Comparison of ENCODE assay signal across 12 cellular contexts in genomic region chr16:27225536-27226360, GRCh38. TPM values are rescaled to one million over a fixed set of nuclear protein-coding genes. Genes with fewer than 3 reads are reported as not detected.
DNase-seq lines count a peak whose midpoint lies in the region; ATAC-seq, FAIRE-seq and TF ChIP-seq lines count a peak whose summit lies in the region.
"Had no signal": no experiment of that assay in that cellular context is flagged by ENCODE, and none has a peak within 500 bp of the region (broad histone marks: within the 10 kb centered on the region; RNA-seq: fewer than 3 reads in every experiment).

No MANE protein-coding gene starts in this region.

- H3K27me3 Mint-ChIP-seq in T-helper 2 cell treated with Interferon-gamma antibody and Interleukin-4, amounts not matched to agents 5 μg/mL and 100 μg/mL, for 36 hours (ENCODE audit: low read depth): no peaks in the 10 kb centered on the region
- no peaks in the 10 kb centered on the region for H3K27me3 Mint-ChIP-seq in progenitor cell of endocrine pancreas

- no peaks in the 10 kb centered on the region for H3K9me1 ChIP-seq in K562 (ENCODE audit: control insufficient read depth, insufficient read depth, low read length)

- H3K36me3 Mint-ChIP-seq in T-helper 2 cell treated with Interferon-gamma antibody and Interleukin-4, amounts not matched to agents 5 μg/mL and 100 μg/mL, for 36 hours (ENCODE audit: low read depth): peaks cover 43% of the 10 kb centered on the region
- H3K36me3 Mint-ChIP-seq in progenitor cell of endocrine pancreas (ENCODE audit: insufficient read depth): peaks cover 1% of the 10 kb centered on the region

- no peaks in the 10 kb centered on the region for H4K20me1 ChIP-seq in K562 (replicated peaks; ENCODE audit: control insufficient read depth, insufficient read depth, low read length)

- ATAC-seq in K562: no peak
- no peak for ATAC-seq in HG02981 (IDR thresholded peaks at IDR 0.05; ENCODE audit: unreplicated experiment)

- POLR2A ChIA-PET in K562 (lab: Yijun Ruan, JAX): interaction anchor here (0.8 to 2.4 kb wide), 7 partner anchors 10 to 1969 kb away, joined by 3 to 8 read pairs (median 4); no protein-coding TSS in a partner anchor

- BruUV-seq in K562 (replicated peaks; lab: Mats Ljungman, UMichigan): no TSS peak

- no peak overlapping the region for H3K9ac ChIP-seq in K562 (ENCODE audit: insufficient read depth in 1 of 2, low read depth in 2 of 2, low read length in 2 of 2)

- peaks cover 0 to 33% of the 10 kb centered on the region in 2 experiments; a peak in 3 of 5 replicates for H3K4me1 ChIP-seq in K562 (replicated peaks in 1 of 2; ENCODE audit: control insufficient read depth in 2 of 2, insufficient read depth in 2 of 2, low read length in 2 of 2)

- 75% methylated on average over 25 of the region's 27 CpGs for WGBS in K562 (ENCODE audit: insufficient coverage, low coverage, missing lambda C conversion rate)

- H3K9me3 Mint-ChIP-seq in T-helper 2 cell treated with Interferon-gamma antibody and Interleukin-4, amounts not matched to agents 5 μg/mL and 100 μg/mL, for 36 hours: no peaks in the 10 kb centered on the region
- H3K9me3 Mint-ChIP-seq in progenitor cell of endocrine pancreas (ENCODE audit: low read depth): no peaks in the 10 kb centered on the region
- H3K9me3 Mint-ChIP-seq: neural crest cell had no signal

- FAIRE-seq in K562 (lab: Jason Lieb, UNC): no peak

- peaks cover 26% of the 10 kb centered on the region for H3K4me1 Mint-ChIP-seq in T-helper 2 cell treated with Interferon-gamma antibody and Interleukin-4, amounts not matched to agents 5 μg/mL and 100 μg/mL, for 36 hours (ENCODE audit: low read depth)
- peaks cover 4% of the 10 kb centered on the region for H3K4me1 Mint-ChIP-seq in progenitor cell of endocrine pancreas (ENCODE audit: low read depth)
- H3K4me1 Mint-ChIP-seq: neural crest cell had no signal

- intact Hi-C loops in K562 (cut with micrococcal nuclease): loop anchor here (5.0 kb wide), 1 partner anchor 43 kb away; no protein-coding TSS in a partner anchor

- TF ChIP-seq CTCF in K562 (IDR thresholded peaks at IDR 0.05 in 2 of 3, conservative IDR thresholded peaks at IDR 0.05 in 1 of 3; ENCODE audit: insufficient read depth in 2 of 3, low read depth in 1 of 3, low read length in 3 of 3): no peak
- no peak for TF ChIP-seq CTCF in progenitor cell of endocrine pancreas (IDR thresholded peaks at IDR 0.05; ENCODE audit: unreplicated experiment)

- no peak overlapping the region for H3K27ac ChIP-seq in K562 (ENCODE audit: extremely low read depth, low read depth, low read length)
- H3K27ac ChIP-seq: thoracic aorta had no signal

- H3K27ac Mint-ChIP-seq in T-helper 2 cell treated with Interferon-gamma antibody and Interleukin-4, amounts not matched to agents 5 μg/mL and 100 μg/mL, for 36 hours: peak overlapping the region; percentile 71
- peak overlapping the region; percentile 12 for H3K27ac Mint-ChIP-seq in progenitor cell of endocrine pancreas

- no peak for TF ChIP-seq EP300 in K562 (IDR thresholded peaks at IDR 0.05; ENCODE audit: low read length)

- no peaks in the 10 kb centered on the region for H3K79me2 ChIP-seq in K562 (ENCODE audit: control insufficient read depth, insufficient read depth, low read length)

- no peak overlapping the region for H3K4me2 ChIP-seq in K562 (ENCODE audit: insufficient read depth, low read length)

- no peak overlapping the region for H3K4me3 ChIP-seq in K562
- H3K4me3 ChIP-seq: thoracic aorta had no signal

- no peaks in the 10 kb centered on the region for H3K27me3 ChIP-seq in K562 (ENCODE audit: control insufficient read depth in 2 of 2, insufficient read depth in 2 of 2, low read length in 2 of 2)

- H3K36me3 ChIP-seq in K562 (ENCODE audit: control insufficient read depth, insufficient read depth, low read length): peaks cover 6% of the 10 kb centered on the region; the same call in 2 of the 3 replicates

- no peak for TF ChIP-seq RAD21 in K562 (CRISPR knock-in tag; conservative IDR thresholded peaks at IDR 0.05 in 1 of 2, IDR thresholded peaks at IDR 0.05 in 1 of 2)

- in situ Hi-C loops in K562 (cut with MboI): no loop called here

- H3K9me3 ChIP-seq in K562 (replicated peaks; ENCODE audit: control insufficient read depth, insufficient read depth, low read depth, low read length): no peaks in the 10 kb centered on the region
- H3K9me3 ChIP-seq: thoracic aorta had no signal

- no peak for TF ChIP-seq POLR2A in K562 (conservative IDR thresholded peaks at IDR 0.05)

- no peak for DNase-seq in T-helper 2 cell treated with Interferon-gamma antibody and Interleukin-4, amounts not matched to agents 5 μg/mL and 100 μg/mL, for 36 hours (ENCODE audit: low spot score)
- no peak for DNase-seq in T-helper 2 cell
- DNase-seq in NCI-H2107 treated with DMSO at 0.1 percent for 48 hours (lab: John Stamatoyannopoulos, UW; ENCODE audit: unreplicated experiment): peak; percentile 55
- no peak for DNase-seq in K562 (ENCODE audit: extremely low read depth in 1 of 4, low spot score in 3 of 4)
- DNase-seq in progenitor cell of endocrine pancreas (ENCODE audit: low spot score, unreplicated experiment): no peak
- no peak for DNase-seq in KG1 (lab: John Stamatoyannopoulos, UW)
- DNase-seq in 8988T: no peak
- DNase-seq: erythroblast; stimulated activated CD4-positive, alpha-beta T cell treated with anti-CD3 and anti-CD28 coated beads, Interleukin-4, amount 100 ng/mL, for 1 hour had no signal

- CTCF ChIA-PET in K562 (lab: Yijun Ruan, JAX; ENCODE audit: low intra/inter-chr PET ratio): no interaction called here

- H3K4me3 Mint-ChIP-seq in T-helper 2 cell treated with Interferon-gamma antibody and Interleukin-4, amounts not matched to agents 5 μg/mL and 100 μg/mL, for 36 hours: no peak overlapping the region
- no peak overlapping the region for H3K4me3 Mint-ChIP-seq in progenitor cell of endocrine pancreas (ENCODE audit: low read depth)
- H3K4me3 Mint-ChIP-seq: neural crest cell had no signal

- no peak overlapping the region for H2AFZ ChIP-seq in K562 (ENCODE audit: low read depth, low read length)

TF ChIP-seq in K562, 482 proteins besides CTCF, POLR2A, EP300 and RAD21 (continues in another document):
- TF ChIP-seq POLR2G (IDR thresholded peaks at IDR 0.05; ENCODE audit: low read depth, low read length): peak; percentile 24; the same call in 1 of the 2 replicates
- no peak for TF ChIP-seq KLF6 (CRISPR knock-in tag; IDR thresholded peaks at IDR 0.05; ENCODE audit: borderline replicate concordance)

RNA-seq across cellular contexts. Expression of gene KDM8, which starts 22.4 kb away (rescaled TPM):
- total RNA-seq in K562 (2011; cell fraction: chromatin; rRNA removed; ENCODE audit: low replicate concordance): 18.0 and 41.3 TPM in 2 replicates
- total RNA-seq in K562 (2011; cell fraction: nucleolus; rRNA removed): 24.1 and 25.0 TPM in 2 replicates
- total RNA-seq in K562 (2011; cell fraction: nucleoplasm; rRNA removed): 21.2 and 27.1 TPM in 2 replicates
- 6.4 and 10.8 TPM in 2 replicates for total RNA-seq in K562 (2014; rRNA removed)
- 2.6 and 5.3 TPM in 2 replicates for total RNA-seq in K562 (2014; rRNA removed; fragmentation: Illumina TruSeq; extraction: Trizol)
- total RNA-seq in K562 (2015; rRNA removed; fragmentation: Illumina TruSeq; extraction: Trizol): 5.9 and 8.4 TPM in 2 replicates
- 9.1 TPM in 2 replicates for total RNA-seq in K562 (2021)
- polyA plus RNA-seq in K562 (2011; rRNA removed): 3.8 and 5.2 TPM in 2 replicates
- polyA plus RNA-seq in K562 (2011; cell fraction: cytosol; rRNA removed): 4.5 and 35.4 TPM in 2 replicates
- polyA plus RNA-seq in K562 (2011; cell fraction: nucleus; rRNA removed): 8.8 and 15.0 TPM in 2 replicates
- 5.4 and 5.7 TPM in 2 replicates for polyA plus RNA-seq in K562 (2012)
- 5.4 and 7.5 TPM in 2 replicates for polyA plus RNA-seq in K562 (2014; fragmentation: Illumina TruSeq; extraction: Trizol)
- under 1 TPM; 0.61 to 0.66 TPM for polyA plus RNA-seq in K562 (2014; fragmentation: Nextera tagmentation; extraction: Ambion mirVana)
- 6.4 and 7.0 TPM in 2 replicates for polyA plus RNA-seq in K562 (2014; rRNA removed)
- polyA minus RNA-seq in K562 (2011; rRNA and poly(A)+ RNA removed): 8.7 and 10.1 TPM in 2 replicates
- polyA minus RNA-seq in K562 (2011; cell fraction: cytosol; rRNA and poly(A)+ RNA removed): 2.2 and 3.5 TPM in 2 replicates
- polyA minus RNA-seq in K562 (2011; cell fraction: nucleus; rRNA and poly(A)+ RNA removed): 9.0 and 9.8 TPM in 2 replicates
- total RNA-seq in progenitor cell of endocrine pancreas: 12.5 and 14.4 TPM in 2 replicates

RNA-seq across cellular contexts. Expression of gene NSMCE1, which starts 42.8 kb away (rescaled TPM):
- total RNA-seq in K562 (2011; cell fraction: chromatin; rRNA removed; ENCODE audit: low replicate concordance): 22.3 and 37.0 TPM in 2 replicates
- 23.3 and 23.8 TPM in 2 replicates for total RNA-seq in K562 (2011; cell fraction: nucleolus; rRNA removed)
- total RNA-seq in K562 (2011; cell fraction: nucleoplasm; rRNA removed): 19.3 and 24.7 TPM in 2 replicates
- total RNA-seq in K562 (2014; rRNA removed) (61.5 and 69.8 TPM in 2 replicates), K562 (2014; rRNA removed; fragmentation: Illumina TruSeq; extraction: Trizol) (50.6 and 57.1 TPM in 2 replicates), K562 (2015; rRNA removed; fragmentation: Illumina TruSeq; extraction: Trizol) (50.6 and 56.0 TPM in 2 replicates), K562 (2021) (59.5 and 68.2 TPM in 2 replicates), progenitor cell of endocrine pancreas (26.2 and 27.1 TPM in 2 replicates)
- polyA plus RNA-seq in K562 (2011; rRNA removed) (48.6 and 52.1 TPM in 2 replicates), K562 (2014; fragmentation: Illumina TruSeq; extraction: Trizol) (77.9 and 79.2 TPM in 2 replicates), K562 (2014; fragmentation: Nextera tagmentation; extraction: Ambion mirVana) (100 to 1,000 TPM; 154 to 163 TPM), K562 (2014; rRNA removed) (61.6 and 63.5 TPM in 2 replicates)
- 38.3 and 39.1 TPM in 2 replicates for polyA plus RNA-seq in K562 (2011; cell fraction: cytosol; rRNA removed)
- 18.3 and 19.4 TPM in 2 replicates for polyA plus RNA-seq in K562 (2011; cell fraction: nucleus; rRNA removed)
- polyA plus RNA-seq in K562 (2012): 99.9 and 101 TPM in 2 replicates
- polyA minus RNA-seq in K562 (2011; rRNA and poly(A)+ RNA removed): 39.9 and 49.7 TPM in 2 replicates
- polyA minus RNA-seq in K562 (2011; cell fraction: cytosol; rRNA and poly(A)+ RNA removed): 17.9 and 18.6 TPM in 2 replicates
- polyA minus RNA-seq in K562 (2011; cell fraction: nucleus; rRNA and poly(A)+ RNA removed): 7.3 and 15.7 TPM in 2 replicates
